ENCODE assay signal across 26 cellular contexts in genomic region chr17:36501963-36502362, GRCh38. TPM values are rescaled to one million over a fixed set of nuclear protein-coding genes. Genes with fewer than 3 reads are reported as not detected.
DNase-seq lines count a peak whose midpoint lies in the region; ATAC-seq, FAIRE-seq and TF ChIP-seq lines count a peak whose summit lies in the region.
"Had no signal": no experiment of that assay in that cellular context is flagged by ENCODE, and none has a peak within 500 bp of the region (broad histone marks: within the 10 kb centered on the region; RNA-seq: fewer than 3 reads in every experiment).

No MANE protein-coding gene starts in this region.

- no peaks in the 10 kb centered on the region for H3K9me2 ChIP-seq in GM23338 (ENCODE audit: insufficient read depth)

- H2AFZ ChIP-seq in astrocyte (ENCODE audit: low read depth, low read length) (no peak overlapping the region), GM23338 (no peak overlapping the region)
- H2AFZ ChIP-seq: neural progenitor cell had no signal

- H4K20me1 ChIP-seq in astrocyte (ENCODE audit: insufficient read depth, low read length) (no peaks in the 10 kb centered on the region), GM23338 (replicated peaks; ENCODE audit: insufficient read depth) (peaks cover 1% of the 10 kb centered on the region; the same call in 1 of the 2 replicates)

- POLR2A ChIA-PET in activated CD4-positive, alpha-beta T cell treated with anti-CD3 and anti-CD28 coated beads for 36 hours (lab: Charles Lee) = no interaction called here

- H3K4me1 ChIP-seq in astrocyte (ENCODE audit: insufficient read depth, low read length) = no peaks in the 10 kb centered on the region
- no peaks in the 10 kb centered on the region for H3K4me1 ChIP-seq in GM23338 (ENCODE audit: insufficient read depth)
- H3K4me1 ChIP-seq: gastrocnemius medialis, neural progenitor cell, uterus had no signal

- no peaks in the 10 kb centered on the region for H3K27me3 ChIP-seq in astrocyte (ENCODE audit: insufficient read depth, low read length)
- no peaks in the 10 kb centered on the region for H3K27me3 ChIP-seq in GM23338 (ENCODE audit: insufficient read depth)
- H3K27me3 ChIP-seq: brain microvascular endothelial cell, gastrocnemius medialis, neural progenitor cell, uterus had no signal

- H3K4me3 Mint-ChIP-seq in activated CD4-positive, alpha-beta T cell treated with anti-CD3 and anti-CD28 coated beads for 36 hours = no peak overlapping the region
- no peak overlapping the region for H3K4me3 Mint-ChIP-seq in activated CD4-positive, alpha-beta T cell treated with anti-CD3 and anti-CD28 coated beads, Interleukin-2, amount 10 ng/mL, durations not matched to agents 24 days and 14 days
- H3K4me3 Mint-ChIP-seq in astrocyte (ENCODE audit: unreplicated experiment) = peak overlapping the region; percentile 50
- H3K4me3 Mint-ChIP-seq in GM23338 = no peak overlapping the region
- H3K4me3 Mint-ChIP-seq: CD14-positive monocyte, neural progenitor cell had no signal

- no peaks in the 10 kb centered on the region for H3K9me3 Mint-ChIP-seq in activated CD4-positive, alpha-beta T cell treated with anti-CD3 and anti-CD28 coated beads for 36 hours (ENCODE audit: low read depth)
- H3K9me3 Mint-ChIP-seq in activated CD4-positive, alpha-beta T cell treated with anti-CD3 and anti-CD28 coated beads, Interleukin-2, amount 10 ng/mL, durations not matched to agents 24 days and 14 days = no peaks in the 10 kb centered on the region
- H3K9me3 Mint-ChIP-seq in astrocyte (ENCODE audit: unreplicated experiment) (no peaks in the 10 kb centered on the region), GM23338 (no peaks in the 10 kb centered on the region)
- H3K9me3 Mint-ChIP-seq: neural progenitor cell had no signal

- ATAC-seq in activated CD4-positive, alpha-beta T cell treated with anti-CD3 and anti-CD28 coated beads for 36 hours = no peak
- ATAC-seq in GM23338 = no peak
- ATAC-seq: activated CD4-positive, CD25-positive, alpha-beta regulatory T cell treated with anti-CD3 and anti-CD28 coated beads, Interleukin-2, amount 50 U/mL, for 24 hours; gastrocnemius medialis; HCT116; left colon had no signal

- H3K27ac ChIP-seq in astrocyte (ENCODE audit: low read depth, low read length) = no peak overlapping the region
- H3K27ac ChIP-seq in GM23338 (ENCODE audit: low read depth) = no peak overlapping the region
- H3K27ac ChIP-seq: brain microvascular endothelial cell, gastrocnemius medialis, neural progenitor cell, thoracic aorta, uterus had no signal

- no peaks in the 10 kb centered on the region; the same call in 1 of the 2 replicates for H3F3A ChIP-seq in GM23338 (replicated peaks; ENCODE audit: low read depth)

- no peak for FAIRE-seq in astrocyte (lab: Jason Lieb, UNC)
- FAIRE-seq: small intestine, TTC549 had no signal

- peak overlapping the region; percentile 34 for H3K27ac Mint-ChIP-seq in activated CD4-positive, alpha-beta T cell treated with anti-CD3 and anti-CD28 coated beads for 36 hours
- H3K27ac Mint-ChIP-seq in activated CD4-positive, alpha-beta T cell treated with anti-CD3 and anti-CD28 coated beads, Interleukin-2, amount 10 ng/mL, durations not matched to agents 24 days and 14 days = no peak overlapping the region
- no peak overlapping the region for H3K27ac Mint-ChIP-seq in astrocyte (ENCODE audit: unreplicated experiment)
- no peak overlapping the region for H3K27ac Mint-ChIP-seq in GM23338
- H3K27ac Mint-ChIP-seq: neural progenitor cell had no signal

- no peaks in the 10 kb centered on the region for H3K9me3 ChIP-seq in astrocyte (ENCODE audit: insufficient read depth, low read depth, low read length)
- H3K9me3 ChIP-seq: gastrocnemius medialis, thoracic aorta, uterus had no signal

- H3K36me3 Mint-ChIP-seq in activated CD4-positive, alpha-beta T cell treated with anti-CD3 and anti-CD28 coated beads for 36 hours (ENCODE audit: low read depth) = peaks cover 41% of the 10 kb centered on the region
- peaks cover 59% of the 10 kb centered on the region for H3K36me3 Mint-ChIP-seq in activated CD4-positive, alpha-beta T cell treated with anti-CD3 and anti-CD28 coated beads, Interleukin-2, amount 10 ng/mL, durations not matched to agents 24 days and 14 days (ENCODE audit: low read depth)
- H3K36me3 Mint-ChIP-seq in astrocyte (ENCODE audit: low read depth, unreplicated experiment) (peaks cover 24% of the 10 kb centered on the region), GM23338 (ENCODE audit: low read depth) (peaks cover 87% of the 10 kb centered on the region)

- H3K27me3 Mint-ChIP-seq in activated CD4-positive, alpha-beta T cell treated with anti-CD3 and anti-CD28 coated beads for 36 hours = no peaks in the 10 kb centered on the region
- no peaks in the 10 kb centered on the region for H3K27me3 Mint-ChIP-seq in activated CD4-positive, alpha-beta T cell treated with anti-CD3 and anti-CD28 coated beads, Interleukin-2, amount 10 ng/mL, durations not matched to agents 24 days and 14 days
- H3K27me3 Mint-ChIP-seq in astrocyte (ENCODE audit: low read depth, unreplicated experiment) (no peaks in the 10 kb centered on the region), GM23338 (ENCODE audit: insufficient read depth, low read depth, poor library complexity) (peaks cover 7% of the 10 kb centered on the region)

- H3K79me2 ChIP-seq in astrocyte (ENCODE audit: insufficient read depth, low read length) = no peaks in the 10 kb centered on the region
- no peaks in the 10 kb centered on the region for H3K79me2 ChIP-seq in GM23338 (replicated peaks; ENCODE audit: insufficient read depth)

- H3K36me3 ChIP-seq in astrocyte (ENCODE audit: insufficient read depth, low read length) (peaks cover 25% of the 10 kb centered on the region), GM23338 (ENCODE audit: insufficient read depth) (peaks cover 24% of the 10 kb centered on the region)
- H3K36me3 ChIP-seq: neural progenitor cell, uterus had no signal

- no peaks in the 10 kb centered on the region for H3K4me1 Mint-ChIP-seq in activated CD4-positive, alpha-beta T cell treated with anti-CD3 and anti-CD28 coated beads for 36 hours
- H3K4me1 Mint-ChIP-seq in activated CD4-positive, alpha-beta T cell treated with anti-CD3 and anti-CD28 coated beads, Interleukin-2, amount 10 ng/mL, durations not matched to agents 24 days and 14 days = peaks cover 6% of the 10 kb centered on the region
- H3K4me1 Mint-ChIP-seq in astrocyte (ENCODE audit: low read depth, unreplicated experiment) = no peaks in the 10 kb centered on the region
- H3K4me1 Mint-ChIP-seq in GM23338 = no peaks in the 10 kb centered on the region
- H3K4me1 Mint-ChIP-seq: CD14-positive monocyte had no signal

- H3K4me2 ChIP-seq in astrocyte (ENCODE audit: low read length) = no peak overlapping the region
- no peak overlapping the region for H3K4me2 ChIP-seq in GM23338
- H3K4me2 ChIP-seq: neural progenitor cell had no signal

- DNase-seq in activated CD4-positive, alpha-beta T cell treated with anti-CD3 and anti-CD28 coated beads for 36 hours = no peak
- DNase-seq in activated CD4-positive, alpha-beta T cell treated with anti-CD3 and anti-CD28 coated beads, Interleukin-2, amount 10 ng/mL, durations not matched to agents 24 days and 14 days = no peak
- peak; percentile 43 for DNase-seq in D341Med (ENCODE audit: low spot score)
- DNase-seq in astrocyte (ENCODE audit: low read depth) = no peak
- peak; percentile 49 for DNase-seq in mesenteric fat pad (ENCODE audit: low spot score)
- no peak for DNase-seq in cerebellum (ENCODE audit: low spot score)
- no peak for DNase-seq in GM23338 (ENCODE audit: low spot score)
- DNase-seq in NOMO-1 (lab: John Stamatoyannopoulos, UW; ENCODE audit: unreplicated experiment in 2 of 2) = no peak
- DNase-seq: 8988T; amniotic stem cell; brain microvascular endothelial cell; gastrocnemius medialis; left colon; mammary epithelial cell; NCI-H1436 treated with DMSO at 0.1 percent for 48 hours; NCI-H2081 treated with DMSO at 0.1 percent for 48 hours; small intestine; stimulated activated naive CD4-positive, alpha-beta T cell treated with Interleukin-2 at 50 U/mL for 16 hours; T-helper 1 cell; uterus had no signal

- TF ChIP-seq CTCF in astrocyte (IDR thresholded peaks at IDR 0.05; ENCODE audit: insufficient read depth, low read depth, low read length) = no peak
- no peak for TF ChIP-seq CTCF in GM23338 (conservative IDR thresholded peaks at IDR 0.05; ENCODE audit: low read depth in 2 of 2)

- H3K4me3 ChIP-seq in astrocyte (ENCODE audit: insufficient read depth, low read depth, low read length) (no peak overlapping the region), GM23338 (no peak overlapping the region)
- H3K4me3 ChIP-seq: gastrocnemius medialis, neural progenitor cell, thoracic aorta, uterus had no signal

- intact Hi-C loops in activated CD4-positive, alpha-beta T cell treated with anti-CD3 and anti-CD28 coated beads for 36 hours (cut with DNase I, micrococcal nuclease) = no loop called here
- intact Hi-C loops in activated CD4-positive, alpha-beta T cell treated with anti-CD3 and anti-CD28 coated beads, Interleukin-2, amount 10 ng/mL, durations not matched to agents 24 days and 14 days (cut with micrococcal nuclease) = no loop called here

- CTCF ChIA-PET in activated CD4-positive, alpha-beta T cell treated with anti-CD3 and anti-CD28 coated beads for 36 hours (lab: Charles Lee) = no interaction called here

- no peak overlapping the region for H3K9ac ChIP-seq in astrocyte (ENCODE audit: low read length)
- H3K9ac ChIP-seq: neural progenitor cell had no signal

RNA-seq across cellular contexts. Expression of gene ZNHIT3, which starts 15.5 kb away (rescaled TPM):
- total RNA-seq in activated CD4-positive, alpha-beta T cell treated with anti-CD3 and anti-CD28 coated beads for 36 hours = 10 to 100 TPM; 38.2 to 42.3 TPM
- 47.3 and 48.5 TPM in 2 replicates for total RNA-seq in activated CD4-positive, alpha-beta T cell treated with anti-CD3 and anti-CD28 coated beads, Interleukin-2, amount 10 ng/mL, durations not matched to agents 24 days and 14 days
- total RNA-seq in astrocyte (26.4 and 29.4 TPM in 2 replicates), mesenteric fat pad (19.1 TPM), cerebellum (33.4 TPM)
- total RNA-seq in GM23338 (2014; rRNA removed; shearing (Covaris generic)) = 50.5 and 81.9 TPM in 2 replicates
- polyA plus RNA-seq in GM23338 (2016; fragmentation: Nextera tagmentation; extraction: Ambion mirVana) = 128 and 137 TPM in 2 replicates

RNA-seq across cellular contexts. Expression of gene MYO19, which starts 32.7 kb away (rescaled TPM):
- total RNA-seq in activated CD4-positive, alpha-beta T cell treated with anti-CD3 and anti-CD28 coated beads for 36 hours = 100 to 1,000 TPM; 110 to 127 TPM
- total RNA-seq in activated CD4-positive, alpha-beta T cell treated with anti-CD3 and anti-CD28 coated beads, Interleukin-2, amount 10 ng/mL, durations not matched to agents 24 days and 14 days = 167 and 172 TPM in 2 replicates
- 41.0 and 42.9 TPM in 2 replicates for total RNA-seq in astrocyte
- total RNA-seq in mesenteric fat pad = 46.8 TPM
- 50.4 TPM for total RNA-seq in cerebellum
- 129 and 150 TPM in 2 replicates for total RNA-seq in GM23338 (2014; rRNA removed; shearing (Covaris generic))
- 34.9 and 37.9 TPM in 2 replicates for polyA plus RNA-seq in GM23338 (2016; fragmentation: Nextera tagmentation; extraction: Ambion mirVana)

RNA-seq across cellular contexts. Expression of gene PIGW, which starts 32.8 kb away (rescaled TPM):
- 10 to 100 TPM; 11.8 to 13.4 TPM for total RNA-seq in activated CD4-positive, alpha-beta T cell treated with anti-CD3 and anti-CD28 coated beads for 36 hours
- 30.4 and 30.5 TPM in 2 replicates for total RNA-seq in activated CD4-positive, alpha-beta T cell treated with anti-CD3 and anti-CD28 coated beads, Interleukin-2, amount 10 ng/mL, durations not matched to agents 24 days and 14 days
- total RNA-seq in astrocyte (7.5 and 8.4 TPM in 2 replicates), mesenteric fat pad (8.9 TPM), cerebellum (5.6 TPM)
- 15.8 and 17.2 TPM in 2 replicates for total RNA-seq in GM23338 (2014; rRNA removed; shearing (Covaris generic))
- 5.5 and 8.0 TPM in 2 replicates for polyA plus RNA-seq in GM23338 (2016; fragmentation: Nextera tagmentation; extraction: Ambion mirVana)

RNA-seq across cellular contexts. Expression of gene GGNBP2, which starts 42.8 kb away (rescaled TPM):
- total RNA-seq in activated CD4-positive, alpha-beta T cell treated with anti-CD3 and anti-CD28 coated beads for 36 hours = 10 to 100 TPM; 75.2 to 81.4 TPM
- total RNA-seq in activated CD4-positive, alpha-beta T cell treated with anti-CD3 and anti-CD28 coated beads, Interleukin-2, amount 10 ng/mL, durations not matched to agents 24 days and 14 days = 70.2 and 75.3 TPM in 2 replicates
- total RNA-seq in astrocyte (80.0 and 80.8 TPM in 2 replicates), mesenteric fat pad (75.4 TPM), cerebellum (57.3 TPM)
- total RNA-seq in GM23338 (2014; rRNA removed; shearing (Covaris generic)) = 37.9 and 41.2 TPM in 2 replicates
- 32.0 and 40.7 TPM in 2 replicates for polyA plus RNA-seq in GM23338 (2016; fragmentation: Nextera tagmentation; extraction: Ambion mirVana)

Comparison
In these comparisons a context has a peak if more than half of its experiments do, and no peak if none do; other contexts are left out.
1. DNase-seq: peak in D341Med (single experiment) and mesenteric fat pad (single experiment); none in activated CD4-positive, alpha-beta T cell treated with anti-CD3 and anti-CD28 coated beads for 36 hours (single experiment), activated CD4-positive, alpha-beta T cell treated with anti-CD3 and anti-CD28 coated beads, Interleukin-2, amount 10 ng/mL, durations not matched to agents 24 days and 14 days (single experiment), astrocyte (single experiment), cerebellum (single experiment), GM23338 (single experiment) and NOMO-1 (0 of 2).